Comparison of ENCODE assay signal across 9 cellular contexts in genomic region chr12:12720052-12720451, GRCh38. TPM values are rescaled to one million over a fixed set of nuclear protein-coding genes. Genes with fewer than 3 reads are reported as not detected.
DNase-seq lines count a peak whose midpoint lies in the region; ATAC-seq and TF ChIP-seq lines count a peak whose summit lies in the region.
"Had no signal": no experiment of that assay in that cellular context is flagged by ENCODE, and none has a peak within 500 bp of the region (broad histone marks: within the 10 kb centered on the region; RNA-seq: fewer than 3 reads in every experiment).

No MANE protein-coding gene starts in this region.

- peak overlapping the region; percentile 97 for H3K4me3 Mint-ChIP-seq in activated CD4-positive, alpha-beta T cell treated with anti-CD3 and anti-CD28 coated beads, Interleukin-2, amount 10 ng/mL, durations not matched to agents 24 days and 14 days
- H3K4me3 Mint-ChIP-seq in T-helper 2 cell treated with Interferon-gamma antibody and Interleukin-4, amounts not matched to agents 5 μg/mL and 100 μg/mL, for 36 hours = peak overlapping the region; percentile 99

- H3K27me3 Mint-ChIP-seq in activated CD4-positive, alpha-beta T cell treated with anti-CD3 and anti-CD28 coated beads, Interleukin-2, amount 10 ng/mL, durations not matched to agents 24 days and 14 days = no peaks in the 10 kb centered on the region
- H3K27me3 Mint-ChIP-seq in T-helper 2 cell treated with Interferon-gamma antibody and Interleukin-4, amounts not matched to agents 5 μg/mL and 100 μg/mL, for 36 hours (ENCODE audit: low read depth) = no peaks in the 10 kb centered on the region

- no peak overlapping the region for H3K27ac ChIP-seq in stomach smooth muscle (ENCODE audit: low read length)
- H3K27ac ChIP-seq: cardiac muscle cell had no signal

- no peak for ATAC-seq in GM21619 (IDR thresholded peaks at IDR 0.05; ENCODE audit: unreplicated experiment)

- no peak for TF ChIP-seq CTCF in fibroblast of villous mesenchyme (IDR thresholded peaks at IDR 0.05; ENCODE audit: insufficient read depth, low read depth, low read length)

- peaks cover 3 to 8% of the 10 kb centered on the region in 2 donors for H3K36me3 ChIP-seq in stomach smooth muscle (ENCODE audit: control insufficient read depth in 2 of 2, insufficient read depth in 2 of 2, low read length in 2 of 2)

- peaks cover 39% of the 10 kb centered on the region for H3K4me1 Mint-ChIP-seq in activated CD4-positive, alpha-beta T cell treated with anti-CD3 and anti-CD28 coated beads, Interleukin-2, amount 10 ng/mL, durations not matched to agents 24 days and 14 days
- H3K4me1 Mint-ChIP-seq in T-helper 2 cell treated with Interferon-gamma antibody and Interleukin-4, amounts not matched to agents 5 μg/mL and 100 μg/mL, for 36 hours (ENCODE audit: low read depth) = peaks cover 35% of the 10 kb centered on the region

- intact Hi-C loops in activated CD4-positive, alpha-beta T cell treated with anti-CD3 and anti-CD28 coated beads, Interleukin-2, amount 10 ng/mL, durations not matched to agents 24 days and 14 days (cut with micrococcal nuclease) = no loop called here

- H3K27ac Mint-ChIP-seq in activated CD4-positive, alpha-beta T cell treated with anti-CD3 and anti-CD28 coated beads, Interleukin-2, amount 10 ng/mL, durations not matched to agents 24 days and 14 days = peak overlapping the region; percentile 99
- peak overlapping the region; percentile 97 for H3K27ac Mint-ChIP-seq in T-helper 2 cell treated with Interferon-gamma antibody and Interleukin-4, amounts not matched to agents 5 μg/mL and 100 μg/mL, for 36 hours

- no peaks in the 10 kb centered on the region for H3K27me3 ChIP-seq in stomach smooth muscle (ENCODE audit: control insufficient read depth in 1 of 2, insufficient read depth in 2 of 2, low read length in 2 of 2)
- H3K27me3 ChIP-seq: cardiac muscle cell had no signal

- no peak for DNase-seq in activated CD4-positive, alpha-beta T cell treated with anti-CD3 and anti-CD28 coated beads, Interleukin-2, amount 10 ng/mL, durations not matched to agents 24 days and 14 days
- DNase-seq in activated CD4-positive, alpha-beta T cell treated with anti-CD3 and anti-CD28 coated beads for 4 hours = no peak
- no peak for DNase-seq in T-helper 2 cell treated with Interferon-gamma antibody and Interleukin-4, amounts not matched to agents 5 μg/mL and 100 μg/mL, for 36 hours (ENCODE audit: low spot score)
- DNase-seq in fibroblast of villous mesenchyme (ENCODE audit: low read depth) = no peak
- DNase-seq in NCI-H1417 (lab: John Stamatoyannopoulos, UW) = no peak
- no peak for DNase-seq in NCI-H446 treated with DMSO at 0.1 percent for 48 hours (lab: John Stamatoyannopoulos, UW)

- H3K9ac ChIP-seq in stomach smooth muscle (ENCODE audit: low read length in 2 of 2) = peak overlapping the region; percentile 48 to 92

- no peaks in the 10 kb centered on the region for H3K9me3 ChIP-seq in stomach smooth muscle (ENCODE audit: control insufficient read depth in 2 of 2, low read length in 2 of 2)

- H3K36me3 Mint-ChIP-seq in activated CD4-positive, alpha-beta T cell treated with anti-CD3 and anti-CD28 coated beads, Interleukin-2, amount 10 ng/mL, durations not matched to agents 24 days and 14 days (ENCODE audit: low read depth) = peaks cover 57% of the 10 kb centered on the region
- peaks cover 67% of the 10 kb centered on the region for H3K36me3 Mint-ChIP-seq in T-helper 2 cell treated with Interferon-gamma antibody and Interleukin-4, amounts not matched to agents 5 μg/mL and 100 μg/mL, for 36 hours (ENCODE audit: low read depth)

- peaks cover 32% of the 10 kb centered on the region for H3K4me1 ChIP-seq in stomach smooth muscle (ENCODE audit: control insufficient read depth, insufficient read depth, low read length)

- H3K4me3 ChIP-seq in fibroblast of villous mesenchyme (ENCODE audit: low read depth, low read length) (peak overlapping the region; percentile 94), stomach smooth muscle (ENCODE audit: low read length in 2 of 2) (peak overlapping the region; percentile 89 to 94)

- no peaks in the 10 kb centered on the region for H3K9me3 Mint-ChIP-seq in activated CD4-positive, alpha-beta T cell treated with anti-CD3 and anti-CD28 coated beads, Interleukin-2, amount 10 ng/mL, durations not matched to agents 24 days and 14 days
- H3K9me3 Mint-ChIP-seq in T-helper 2 cell treated with Interferon-gamma antibody and Interleukin-4, amounts not matched to agents 5 μg/mL and 100 μg/mL, for 36 hours = no peaks in the 10 kb centered on the region

RNA-seq across cellular contexts. Expression of gene CDKN1B, which starts 2.9 kb away (rescaled TPM):
- total RNA-seq in activated CD4-positive, alpha-beta T cell treated with anti-CD3 and anti-CD28 coated beads, Interleukin-2, amount 10 ng/mL, durations not matched to agents 24 days and 14 days = 47.4 and 48.5 TPM in 2 replicates
- total RNA-seq in fibroblast of villous mesenchyme = 53.1 and 56.6 TPM in 2 replicates

RNA-seq across cellular contexts. Expression of gene GPR19, which starts 24.1 kb away (rescaled TPM):
- total RNA-seq in activated CD4-positive, alpha-beta T cell treated with anti-CD3 and anti-CD28 coated beads, Interleukin-2, amount 10 ng/mL, durations not matched to agents 24 days and 14 days = 9.4 and 12.1 TPM in 2 replicates
- total RNA-seq in fibroblast of villous mesenchyme = under 0.01 and 0.32 TPM in 2 replicates
